ENCODE assay signal across 19 cellular contexts in the genomic region with DNA sequence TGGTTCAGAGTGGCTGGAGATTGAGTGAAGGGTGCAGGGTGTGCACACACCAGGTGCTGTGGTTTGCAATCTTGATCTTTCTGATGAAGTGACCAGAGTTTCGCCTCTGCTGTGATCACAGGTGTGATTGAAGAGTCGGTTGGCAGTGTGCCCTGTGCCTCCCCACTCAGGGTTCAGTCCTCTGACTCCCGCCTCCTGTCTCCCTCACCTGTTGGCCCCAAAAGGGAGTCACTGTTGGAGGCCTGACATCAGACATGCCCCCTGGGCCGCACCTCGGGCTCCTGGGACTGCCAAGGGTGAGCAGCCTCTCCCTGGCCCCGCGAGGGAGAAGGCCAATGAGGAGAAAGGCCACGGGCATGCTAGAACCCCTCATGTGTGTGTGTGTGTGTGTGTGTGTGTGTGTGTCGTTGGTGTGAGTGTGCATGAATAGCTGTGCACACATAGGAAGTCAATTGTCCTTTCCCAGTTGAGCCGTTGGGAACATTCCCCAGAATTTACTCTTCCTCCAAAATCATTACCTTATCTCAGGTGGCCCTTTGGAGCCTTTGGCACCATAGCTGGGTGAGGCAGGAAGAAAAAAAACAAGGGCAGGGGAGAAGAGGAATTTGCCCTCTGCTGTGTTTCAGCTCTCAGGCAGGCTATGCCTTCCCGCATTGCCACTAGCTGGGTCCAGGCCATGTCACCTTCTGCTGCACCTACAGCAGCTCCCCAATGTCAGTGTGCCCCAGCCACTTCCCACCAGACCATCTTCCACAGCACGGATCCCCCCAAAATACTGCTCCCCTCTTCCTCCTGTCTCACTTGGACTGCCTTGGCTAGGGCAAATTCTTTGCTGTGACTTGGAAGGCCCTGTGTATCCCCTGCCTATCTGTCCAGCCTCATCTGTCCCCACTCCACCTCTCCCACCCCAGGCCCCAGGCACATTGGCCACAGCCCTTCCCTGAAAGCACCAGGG.
DNase-seq lines count a peak whose midpoint lies in the region; TF ChIP-seq lines count a peak whose summit lies in the region.
"Had no signal": no experiment of that assay in that cellular context is flagged by ENCODE, and none has a peak within 500 bp of the region (broad histone marks: within the 10 kb centered on the region; RNA-seq: fewer than 3 reads in every experiment).

No MANE protein-coding gene starts in this region.

- no peaks in the 10 kb centered on the region for H3K9me3 Mint-ChIP-seq in type B pancreatic cell
- H3K9me3 Mint-ChIP-seq: activated CD4-positive, alpha-beta T cell treated with anti-CD3 and anti-CD28 coated beads, Interleukin-2, amount 10 ng/mL, durations not matched to agents 24 days and 14 days had no signal

- TF ChIP-seq CTCF in liver (IDR thresholded peaks at IDR 0.05; ENCODE audit: low read depth, low read length, missing input control) (no peak), type B pancreatic cell (conservative IDR thresholded peaks at IDR 0.05) (no peak)

- DNase-seq in DMS79 treated with DMSO at 0.1 percent for 48 hours (lab: John Stamatoyannopoulos, UW): peak; percentile 30
- DNase-seq in DMS79 (lab: John Stamatoyannopoulos, UW): no peak
- peak; percentile 40 for DNase-seq in NCI-H774 (lab: John Stamatoyannopoulos, UW)
- no peak for DNase-seq in type B pancreatic cell (ENCODE audit: extremely low spot score, unreplicated experiment)
- DNase-seq in SHP77 (lab: John Stamatoyannopoulos, UW): no peak
- no peak for DNase-seq in cerebellum (ENCODE audit: low spot score)
- DNase-seq in activated naive CD4-positive, alpha-beta T cell treated with anti-CD3 and anti-CD28 coated beads, Interleukin-2, amount 50 U/mL, for 16 hours: no peak
- DNase-seq: 8988T; activated CD4-positive, alpha-beta T cell treated with anti-CD3 and anti-CD28 coated beads, Interleukin-2, amount 10 ng/mL, durations not matched to agents 24 days and 14 days; foreskin fibroblast; hypothalamus; Kasumi-1; kidney glomerular epithelial cell; NCI-H1436; NCI-H526 treated with DMSO at 0.1 percent for 48 hours; ovary; PC-9 had no signal

- H3K27ac ChIP-seq in liver (ENCODE audit: low read depth in 1 of 2, low read length in 2 of 2): peak overlapping the region; percentile 60 to 88
- H3K27ac ChIP-seq: ovary, PC-9 had no signal

- H3K9ac ChIP-seq in liver (ENCODE audit: low read depth in 1 of 2, low read length in 2 of 2): peak overlapping the region in 1 of 2 donors; percentile 11

- no peak overlapping the region for H3K4me3 Mint-ChIP-seq in type B pancreatic cell
- H3K4me3 Mint-ChIP-seq: activated CD4-positive, alpha-beta T cell treated with anti-CD3 and anti-CD28 coated beads, Interleukin-2, amount 10 ng/mL, durations not matched to agents 24 days and 14 days had no signal

- H3K4me3 ChIP-seq in liver (ENCODE audit: low read depth in 1 of 3, low read length in 3 of 3): no peak overlapping the region
- H3K4me3 ChIP-seq: ovary, PC-9, smooth muscle cell had no signal

- H3K4me1 Mint-ChIP-seq in type B pancreatic cell (ENCODE audit: unreplicated experiment): peaks cover 28% of the 10 kb centered on the region
- H3K4me1 Mint-ChIP-seq: activated CD4-positive, alpha-beta T cell treated with anti-CD3 and anti-CD28 coated beads, Interleukin-2, amount 10 ng/mL, durations not matched to agents 24 days and 14 days had no signal

- TF ChIP-seq RAD21 in liver (IDR thresholded peaks at IDR 0.05): peak; percentile 64 to 76

- H3K36me3 Mint-ChIP-seq in type B pancreatic cell: no peaks in the 10 kb centered on the region

- no peaks in the 10 kb centered on the region for H3K9me3 ChIP-seq in liver (ENCODE audit: control insufficient read depth in 4 of 4, low read length in 3 of 4)
- H3K9me3 ChIP-seq: ovary had no signal

- H3K27ac Mint-ChIP-seq in type B pancreatic cell: peak overlapping the region; percentile 60
- H3K27ac Mint-ChIP-seq: activated CD4-positive, alpha-beta T cell treated with anti-CD3 and anti-CD28 coated beads, Interleukin-2, amount 10 ng/mL, durations not matched to agents 24 days and 14 days had no signal

- peaks cover 17 to 26% (median 22%) of the 10 kb centered on the region in 4 donors for H3K4me1 ChIP-seq in liver (ENCODE audit: control insufficient read depth in 4 of 4, insufficient read depth in 4 of 4, low read length in 3 of 4)

- no peaks in the 10 kb centered on the region for H3K36me3 ChIP-seq in liver (ENCODE audit: control insufficient read depth in 4 of 4, insufficient read depth in 3 of 4, low read depth in 1 of 4, low read length in 3 of 4)
- H3K36me3 ChIP-seq: ovary had no signal

- WGBS in liver: 28% methylated on average over 12 of the region's 12 CpGs

- H3K27me3 ChIP-seq in liver (ENCODE audit: control insufficient read depth in 4 of 4, insufficient read depth in 4 of 4, low read length in 3 of 4): no peaks in the 10 kb centered on the region
- H3K27me3 ChIP-seq: ovary had no signal

- no peaks in the 10 kb centered on the region for H3K27me3 Mint-ChIP-seq in type B pancreatic cell

TF ChIP-seq in liver, 16 proteins besides CTCF, POLR2A, EP300 and RAD21:
- TF ChIP-seq HNF4G (IDR thresholded peaks at IDR 0.05): peak; percentile 80
- TF ChIP-seq, protein P1, sequence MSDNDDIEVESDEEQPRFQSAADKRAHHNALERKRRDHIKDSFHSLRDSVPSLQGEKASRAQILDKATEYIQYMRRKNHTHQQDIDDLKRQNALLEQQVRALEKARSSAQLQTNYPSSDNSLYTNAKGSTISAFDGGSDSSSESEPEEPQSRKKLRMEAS (IDR thresholded peaks at IDR 0.05): peak; percentile 98
- TF ChIP-seq JUND (IDR thresholded peaks at IDR 0.05): peak in 1 of 2 donors; percentile 96
- TF ChIP-seq, protein P2, sequence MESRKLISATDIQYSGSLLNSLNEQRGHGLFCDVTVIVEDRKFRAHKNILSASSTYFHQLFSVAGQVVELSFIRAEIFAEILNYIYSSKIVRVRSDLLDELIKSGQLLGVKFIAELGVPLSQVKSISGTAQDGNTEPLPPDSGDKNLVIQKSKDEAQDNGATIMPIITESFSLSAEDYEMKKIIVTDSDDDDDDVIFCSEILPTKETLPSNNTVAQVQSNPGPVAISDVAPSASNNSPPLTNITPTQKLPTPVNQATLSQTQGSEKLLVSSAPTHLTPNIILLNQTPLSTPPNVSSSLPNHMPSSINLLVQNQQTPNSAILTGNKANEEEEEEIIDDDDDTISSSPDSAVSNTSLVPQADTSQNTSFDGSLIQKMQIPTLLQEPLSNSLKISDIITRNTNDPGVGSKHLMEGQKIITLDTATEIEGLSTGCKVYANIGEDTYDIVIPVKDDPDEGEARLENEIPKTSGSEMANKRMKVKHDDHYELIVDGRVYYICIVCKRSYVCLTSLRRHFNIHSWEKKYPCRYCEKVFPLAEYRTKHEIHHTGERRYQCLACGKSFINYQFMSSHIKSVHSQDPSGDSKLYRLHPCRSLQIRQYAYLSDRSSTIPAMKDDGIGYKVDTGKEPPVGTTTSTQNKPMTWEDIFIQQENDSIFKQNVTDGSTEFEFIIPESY (IDR thresholded peaks at IDR 0.05): peak; percentile 85
- peak; percentile 95 for TF ChIP-seq SP1 (IDR thresholded peaks at IDR 0.05)
- peak; percentile 89 for TF ChIP-seq YY1 (IDR thresholded peaks at IDR 0.05)
- TF ChIP-seq FOXA1 (IDR thresholded peaks at IDR 0.05): peak; percentile 58
- peak; percentile 77 for TF ChIP-seq NR2F2 (IDR thresholded peaks at IDR 0.05)
- TF ChIP-seq, protein P3, sequence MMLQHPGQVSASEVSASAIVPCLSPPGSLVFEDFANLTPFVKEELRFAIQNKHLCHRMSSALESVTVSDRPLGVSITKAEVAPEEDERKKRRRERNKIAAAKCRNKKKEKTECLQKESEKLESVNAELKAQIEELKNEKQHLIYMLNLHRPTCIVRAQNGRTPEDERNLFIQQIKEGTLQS (IDR thresholded peaks at IDR 0.05): no peak
- TF ChIP-seq HNF4A (conservative IDR thresholded peaks at IDR 0.05): peak; percentile 91 to 96
- TF ChIP-seq TAF1 (conservative IDR thresholded peaks at IDR 0.05): peak; percentile 20
- peak; percentile 68 for TF ChIP-seq FOXA2 (IDR thresholded peaks at IDR 0.05)
- peak; percentile 18 to 85 for TF ChIP-seq EGR1 (IDR thresholded peaks at IDR 0.05; ENCODE audit: low read depth in 2 of 2)
- peak; percentile 19 to 49 for TF ChIP-seq GABPA (IDR thresholded peaks at IDR 0.05 in 1 of 2, conservative IDR thresholded peaks at IDR 0.05 in 1 of 2)
- TF ChIP-seq RXRA (IDR thresholded peaks at IDR 0.05): peak; percentile 91 to 97
- TF ChIP-seq, protein P4, sequence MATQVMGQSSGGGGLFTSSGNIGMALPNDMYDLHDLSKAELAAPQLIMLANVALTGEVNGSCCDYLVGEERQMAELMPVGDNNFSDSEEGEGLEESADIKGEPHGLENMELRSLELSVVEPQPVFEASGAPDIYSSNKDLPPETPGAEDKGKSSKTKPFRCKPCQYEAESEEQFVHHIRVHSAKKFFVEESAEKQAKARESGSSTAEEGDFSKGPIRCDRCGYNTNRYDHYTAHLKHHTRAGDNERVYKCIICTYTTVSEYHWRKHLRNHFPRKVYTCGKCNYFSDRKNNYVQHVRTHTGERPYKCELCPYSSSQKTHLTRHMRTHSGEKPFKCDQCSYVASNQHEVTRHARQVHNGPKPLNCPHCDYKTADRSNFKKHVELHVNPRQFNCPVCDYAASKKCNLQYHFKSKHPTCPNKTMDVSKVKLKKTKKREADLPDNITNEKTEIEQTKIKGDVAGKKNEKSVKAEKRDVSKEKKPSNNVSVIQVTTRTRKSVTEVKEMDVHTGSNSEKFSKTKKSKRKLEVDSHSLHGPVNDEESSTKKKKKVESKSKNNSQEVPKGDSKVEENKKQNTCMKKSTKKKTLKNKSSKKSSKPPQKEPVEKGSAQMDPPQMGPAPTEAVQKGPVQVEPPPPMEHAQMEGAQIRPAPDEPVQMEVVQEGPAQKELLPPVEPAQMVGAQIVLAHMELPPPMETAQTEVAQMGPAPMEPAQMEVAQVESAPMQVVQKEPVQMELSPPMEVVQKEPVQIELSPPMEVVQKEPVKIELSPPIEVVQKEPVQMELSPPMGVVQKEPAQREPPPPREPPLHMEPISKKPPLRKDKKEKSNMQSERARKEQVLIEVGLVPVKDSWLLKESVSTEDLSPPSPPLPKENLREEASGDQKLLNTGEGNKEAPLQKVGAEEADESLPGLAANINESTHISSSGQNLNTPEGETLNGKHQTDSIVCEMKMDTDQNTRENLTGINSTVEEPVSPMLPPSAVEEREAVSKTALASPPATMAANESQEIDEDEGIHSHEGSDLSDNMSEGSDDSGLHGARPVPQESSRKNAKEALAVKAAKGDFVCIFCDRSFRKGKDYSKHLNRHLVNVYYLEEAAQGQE (IDR thresholded peaks at IDR 0.05): peak; percentile 88

Comparison
In these comparisons a context has a peak if more than half of its experiments do, and no peak if none do; other contexts are left out.
1. DNase-seq: peak in DMS79 treated with DMSO at 0.1 percent for 48 hours (single experiment) and NCI-H774 (single experiment); none in DMS79 (single experiment), type B pancreatic cell (single experiment), SHP77 (0 of 2), cerebellum (single experiment) and activated naive CD4-positive, alpha-beta T cell treated with anti-CD3 and anti-CD28 coated beads, Interleukin-2, amount 50 U/mL, for 16 hours (single experiment).